27 cellular contexts compared by ENCODE assay signal in genomic region chr13:71770710-71771109, GRCh38.
"Had no signal": no experiment of that assay in that cellular context is flagged by ENCODE, and none has a peak within 500 bp of the region (broad histone marks: within the 10 kb centered on the region; RNA-seq: fewer than 3 reads in every experiment).

No MANE protein-coding gene starts in this region.

- FAIRE-seq: colon had no signal

- DNase-seq: activated CD4-positive, alpha-beta memory T cell treated with anti-CD3 and anti-CD28 coated beads, Interleukin-2, amount 10 ng/mL, durations not matched to agents 7 days and 5 days; activated CD4-positive, alpha-beta T cell treated with anti-CD3 and anti-CD28 coated beads for 1 hour; activated CD4-positive, alpha-beta T cell treated with anti-CD3 and anti-CD28 coated beads, Interleukin-2, amount 10 ng/mL, durations not matched to agents 7 days and 5 days; activated naive CD8-positive, alpha-beta T cell treated with anti-CD3 and anti-CD28 coated beads, Interleukin-2, amount 50 U/mL, for 24 hours; activated T-cell treated with anti-CD3 and anti-CD28 coated beads, Interleukin-2, amount 50 U/mL, for 48 hours; amygdala; dermis blood vessel endothelial cell; effector CD4-positive, alpha-beta T cell; gastrocnemius medialis; left ventricle myocardium superior; naive B cell; posterior cingulate gyrus; stimulated activated CD4-positive, alpha-beta T cell treated with anti-CD3 and anti-CD28 coated beads, Interleukin-12 subunit alpha, Interleukin-12 subunit beta, amount 100 ng/mL, for 4 hours; stimulated activated CD4-positive, alpha-beta T cell treated with anti-CD3 and anti-CD28 coated beads, Interleukin-4, amount 100 ng/mL, for 1 hour; stimulated activated naive CD8-positive, alpha-beta T cell treated with anti-CD3 and anti-CD28 coated beads, Interleukin-15, Interleukin-2, amounts not matched to agents 100 U/mL and 50 U/mL, for 24 hours; T1000; uterus had no signal

- H2AFZ ChIP-seq: hepatocyte had no signal

- H3K4me3 Mint-ChIP-seq: activated CD4-positive, alpha-beta memory T cell treated with anti-CD3 and anti-CD28 coated beads, Interleukin-2, amount 10 ng/mL, durations not matched to agents 7 days and 5 days; activated CD4-positive, alpha-beta T cell treated with anti-CD3 and anti-CD28 coated beads, Interleukin-2, amount 10 ng/mL, durations not matched to agents 7 days and 5 days; activated naive CD4-positive, alpha-beta T cell treated with anti-CD3 and anti-CD28 coated beads, Interleukin-2, amount 50 U/mL, for 24 hours; activated naive CD8-positive, alpha-beta T cell treated with anti-CD3 and anti-CD28 coated beads, Interleukin-2, amount 50 U/mL, for 24 hours; naive B cell; neural crest cell; T-helper 1 cell treated with Interleukin-12 subunit alpha and Interleukin-12 subunit beta and Interleukin-4 antibody, amounts not matched to agents 30 μg/mL and 1 μg/mL, for 36 hours; type B pancreatic cell had no signal

- H3K4me1 ChIP-seq: gastrocnemius medialis, uterus had no signal

- H3K4me3 ChIP-seq: gastrocnemius medialis, hepatocyte, skin epidermis, thoracic aorta, uterus had no signal

- H3K4me1 Mint-ChIP-seq: activated CD4-positive, alpha-beta memory T cell treated with anti-CD3 and anti-CD28 coated beads, Interleukin-2, amount 10 ng/mL, durations not matched to agents 7 days and 5 days; activated CD4-positive, alpha-beta T cell treated with anti-CD3 and anti-CD28 coated beads, Interleukin-2, amount 10 ng/mL, durations not matched to agents 7 days and 5 days; activated naive CD4-positive, alpha-beta T cell treated with anti-CD3 and anti-CD28 coated beads, Interleukin-2, amount 50 U/mL, for 24 hours; activated naive CD8-positive, alpha-beta T cell treated with anti-CD3 and anti-CD28 coated beads, Interleukin-2, amount 50 U/mL, for 24 hours; naive B cell had no signal

- H3K36me3 ChIP-seq: gastrocnemius medialis, thoracic aorta, uterus had no signal

- H3K27me3 ChIP-seq: gastrocnemius medialis, hepatocyte, uterus had no signal

- H3K36me3 Mint-ChIP-seq: activated naive CD4-positive, alpha-beta T cell treated with anti-CD3 and anti-CD28 coated beads, Interleukin-2, amount 50 U/mL, for 24 hours; naive B cell; type B pancreatic cell had no signal

- H3K4me2 ChIP-seq: hepatocyte had no signal

- H3K79me2 ChIP-seq: hepatocyte had no signal

- H3K27ac Mint-ChIP-seq: activated CD4-positive, alpha-beta memory T cell treated with anti-CD3 and anti-CD28 coated beads, Interleukin-2, amount 10 ng/mL, durations not matched to agents 7 days and 5 days; activated CD4-positive, alpha-beta T cell treated with anti-CD3 and anti-CD28 coated beads, Interleukin-2, amount 10 ng/mL, durations not matched to agents 7 days and 5 days; activated naive CD4-positive, alpha-beta T cell treated with anti-CD3 and anti-CD28 coated beads, Interleukin-2, amount 50 U/mL, for 24 hours; activated naive CD8-positive, alpha-beta T cell treated with anti-CD3 and anti-CD28 coated beads, Interleukin-2, amount 50 U/mL, for 24 hours; activated T-helper 2 cell treated with anti-CD3 and anti-CD28 coated beads, Interferon-gamma antibody, Interleukin-2, Interleukin-4, amounts not matched to agents 10 μg/mL and 5 μg/mL and 100 μg/mL, durations not matched to agents 14 hours and 24 hours and 36 hours; naive B cell; T-helper 1 cell treated with Interleukin-12 subunit alpha and Interleukin-12 subunit beta and Interleukin-4 antibody, amounts not matched to agents 30 μg/mL and 1 μg/mL, for 36 hours; type B pancreatic cell had no signal

- H3K27me3 Mint-ChIP-seq: activated CD4-positive, alpha-beta memory T cell treated with anti-CD3 and anti-CD28 coated beads, Interleukin-2, amount 10 ng/mL, durations not matched to agents 7 days and 5 days; activated CD4-positive, alpha-beta T cell treated with anti-CD3 and anti-CD28 coated beads, Interleukin-2, amount 10 ng/mL, durations not matched to agents 7 days and 5 days; activated naive CD4-positive, alpha-beta T cell treated with anti-CD3 and anti-CD28 coated beads, Interleukin-2, amount 50 U/mL, for 24 hours; activated naive CD8-positive, alpha-beta T cell treated with anti-CD3 and anti-CD28 coated beads, Interleukin-2, amount 50 U/mL, for 24 hours; naive B cell; type B pancreatic cell had no signal

- H3K9me3 ChIP-seq: gastrocnemius medialis, thoracic aorta, uterus had no signal

- H3K9me3 Mint-ChIP-seq: activated CD4-positive, alpha-beta memory T cell treated with anti-CD3 and anti-CD28 coated beads, Interleukin-2, amount 10 ng/mL, durations not matched to agents 7 days and 5 days; activated CD4-positive, alpha-beta T cell treated with anti-CD3 and anti-CD28 coated beads, Interleukin-2, amount 10 ng/mL, durations not matched to agents 7 days and 5 days; activated naive CD4-positive, alpha-beta T cell treated with anti-CD3 and anti-CD28 coated beads, Interleukin-2, amount 50 U/mL, for 24 hours; activated naive CD8-positive, alpha-beta T cell treated with anti-CD3 and anti-CD28 coated beads, Interleukin-2, amount 50 U/mL, for 24 hours; activated T-helper 2 cell treated with anti-CD3 and anti-CD28 coated beads, Interferon-gamma antibody, Interleukin-2, Interleukin-4, amounts not matched to agents 10 μg/mL and 5 μg/mL and 100 μg/mL, durations not matched to agents 14 hours and 24 hours and 36 hours; naive B cell; neural crest cell; T-helper 1 cell treated with Interleukin-12 subunit alpha and Interleukin-12 subunit beta and Interleukin-4 antibody, amounts not matched to agents 30 μg/mL and 1 μg/mL, for 36 hours had no signal

- H3K27ac ChIP-seq: epithelial cell of prostate, gastrocnemius medialis, hepatocyte, skin epidermis, thoracic aorta, uterus had no signal
